ENCODE assay signal across 25 cellular contexts in genomic region chr17:19781488-19782458, GRCh38. TPM values are rescaled to one million over a fixed set of nuclear protein-coding genes. Genes with fewer than 3 reads are reported as not detected.
"Had no signal": no experiment of that assay in that cellular context is flagged by ENCODE, and none has a peak within 500 bp of the region (broad histone marks: within the 10 kb centered on the region; RNA-seq: fewer than 3 reads in every experiment).

No MANE protein-coding gene starts in this region.

- ATAC-seq: activated naive CD8-positive, alpha-beta T cell treated with anti-CD3 and anti-CD28 coated beads, Interleukin-2, amount 50 U/mL, for 24 hours; foreskin keratinocyte; naive thymus-derived CD8-positive, alpha-beta T cell; psoas muscle; T-helper 17 cell had no signal

- H3K4me2 ChIP-seq: hepatocyte had no signal

- H3K27me3 ChIP-seq: foreskin keratinocyte, hepatocyte, ovary, right atrium auricular region, tibial artery had no signal

- H3K4me1 Mint-ChIP-seq: activated naive CD8-positive, alpha-beta T cell treated with anti-CD3 and anti-CD28 coated beads, Interleukin-2, amount 50 U/mL, for 24 hours; brain; mesothelial cell of epicardium; naive thymus-derived CD8-positive, alpha-beta T cell had no signal

- H3K4me3 Mint-ChIP-seq: activated naive CD8-positive, alpha-beta T cell treated with anti-CD3 and anti-CD28 coated beads, Interleukin-2, amount 50 U/mL, for 24 hours; brain; mesothelial cell of epicardium; naive thymus-derived CD8-positive, alpha-beta T cell; stimulated activated naive CD8-positive, alpha-beta T cell treated with anti-CD3 and anti-CD28 coated beads, Interleukin-15, Interleukin-2, amounts not matched to agents 100 ng/mL and 50 ng/mL, for 24 hours; T-helper 17 cell had no signal

- DNase-seq: activated CD4-positive, alpha-beta T cell treated with anti-CD3 and anti-CD28 coated beads, Interleukin-2, amount 50 U/mL, for 1 hour; activated CD8-positive, alpha-beta memory T cell treated with anti-CD3 and anti-CD28 coated beads for 24 hours; activated CD8-positive, alpha-beta memory T cell treated with anti-CD3 and anti-CD28 coated beads, Interleukin-2, amount 50 U/mL, for 48 hours; activated gamma-delta T cell; activated naive CD4-positive, alpha-beta T cell treated with anti-CD3 and anti-CD28 coated beads, Interleukin-2, amount 50 U/mL, for 16 hours; activated naive CD8-positive, alpha-beta T cell treated with anti-CD3 and anti-CD28 coated beads, Interleukin-2, amount 50 U/mL, for 24 hours; activated T-cell treated with anti-CD3 and anti-CD28 coated beads, Interleukin-2, amount 50 U/mL, for 48 hours; anterior cingulate cortex; dermis blood vessel endothelial cell; effector CD8-positive, alpha-beta T cell; foreskin keratinocyte; kidney glomerular epithelial cell; left ventricle myocardium inferior; naive thymus-derived CD8-positive, alpha-beta T cell; ovary; psoas muscle; stimulated activated CD4-positive, alpha-beta T cell treated with anti-CD3 and anti-CD28 coated beads, Interleukin-4, amount 100 ng/mL, for 24 hours; SW 1271; T-helper 17 cell had no signal

- H3K27ac Mint-ChIP-seq: activated naive CD8-positive, alpha-beta T cell treated with anti-CD3 and anti-CD28 coated beads, Interleukin-2, amount 50 U/mL, for 24 hours; mesothelial cell of epicardium; stimulated activated naive CD8-positive, alpha-beta T cell treated with anti-CD3 and anti-CD28 coated beads, Interleukin-15, Interleukin-2, amounts not matched to agents 100 ng/mL and 50 ng/mL, for 24 hours; T-helper 17 cell had no signal

- H3K36me3 ChIP-seq: ovary had no signal

- H3K27me3 Mint-ChIP-seq: activated naive CD8-positive, alpha-beta T cell treated with anti-CD3 and anti-CD28 coated beads, Interleukin-2, amount 50 U/mL, for 24 hours; brain; naive thymus-derived CD8-positive, alpha-beta T cell; stimulated activated naive CD8-positive, alpha-beta T cell treated with anti-CD3 and anti-CD28 coated beads, Interleukin-15, Interleukin-2, amounts not matched to agents 100 ng/mL and 50 ng/mL, for 24 hours; T-helper 17 cell had no signal

- H2AFZ ChIP-seq: hepatocyte had no signal

- H3K9me3 Mint-ChIP-seq: activated naive CD8-positive, alpha-beta T cell treated with anti-CD3 and anti-CD28 coated beads, Interleukin-2, amount 50 U/mL, for 24 hours; brain; mesothelial cell of epicardium; naive thymus-derived CD8-positive, alpha-beta T cell; stimulated activated naive CD8-positive, alpha-beta T cell treated with anti-CD3 and anti-CD28 coated beads, Interleukin-15, Interleukin-2, amounts not matched to agents 100 ng/mL and 50 ng/mL, for 24 hours had no signal

- H3K4me3 ChIP-seq: hepatocyte, left ventricle myocardium inferior, ovary, psoas muscle, right atrium auricular region, tibial artery had no signal

- H3K27ac ChIP-seq: foreskin keratinocyte, hepatocyte, left ventricle myocardium inferior, ovary, psoas muscle, right atrium auricular region, tibial artery had no signal

- H3K4me1 ChIP-seq: foreskin keratinocyte, left ventricle myocardium inferior, psoas muscle, right atrium auricular region, tibial artery had no signal

- H3K79me2 ChIP-seq: hepatocyte had no signal

- H3K9me3 ChIP-seq: left ventricle myocardium inferior, ovary, psoas muscle, right atrium auricular region, tibial artery had no signal

RNA-seq across cellular contexts. Expression of gene ALDH3A1, which starts 33.7 kb away (rescaled TPM):
- total RNA-seq: left ventricle myocardium inferior; naive thymus-derived CD8-positive, alpha-beta T cell; T-helper 17 cell had no signal
